In genomic region chr11:4022669-4023068, GRCh38 we compare ENCODE assay signal across 13 cellular contexts.
DNase-seq lines count a peak whose midpoint lies in the region; ATAC-seq and TF ChIP-seq lines count a peak whose summit lies in the region.
"Had no signal": no experiment of that assay in that cellular context is flagged by ENCODE, and none has a peak within 500 bp of the region (broad histone marks: within the 10 kb centered on the region; RNA-seq: fewer than 3 reads in every experiment).

No MANE protein-coding gene starts in this region.

- H3K4me3 ChIP-seq in PC-3 (ENCODE audit: low read length) = no peak overlapping the region
- H3K4me3 ChIP-seq: GM23338 had no signal

- H3K9me3 Mint-ChIP-seq in activated naive CD4-positive, alpha-beta T cell treated with anti-CD3 and anti-CD28 coated beads, Interleukin-2, amount 50 U/mL, for 24 hours = no peaks in the 10 kb centered on the region
- peaks cover 0 to 4% of the 10 kb centered on the region in 2 donors for H3K9me3 Mint-ChIP-seq in activated naive CD4-positive, alpha-beta T cell treated with anti-CD3 and anti-CD28 coated beads, Interleukin-2, amount 50 U/mL, for 72 hours
- H3K9me3 Mint-ChIP-seq in type B pancreatic cell = peaks cover 5% of the 10 kb centered on the region

- H3K27ac ChIP-seq in PC-3 (ENCODE audit: low read length) = no peak overlapping the region
- H3K27ac ChIP-seq in foreskin keratinocyte = no peak overlapping the region

- no peak overlapping the region for H3K9ac ChIP-seq in PC-3 (ENCODE audit: low read length)

- no peaks in the 10 kb centered on the region for H3K27me3 Mint-ChIP-seq in activated naive CD4-positive, alpha-beta T cell treated with anti-CD3 and anti-CD28 coated beads, Interleukin-2, amount 50 U/mL, for 24 hours
- H3K27me3 Mint-ChIP-seq in type B pancreatic cell = no peaks in the 10 kb centered on the region
- H3K27me3 Mint-ChIP-seq: B cell; CD4-positive, alpha-beta memory T cell had no signal

- peaks cover 44% of the 10 kb centered on the region for H3K4me1 Mint-ChIP-seq in activated naive CD4-positive, alpha-beta T cell treated with anti-CD3 and anti-CD28 coated beads, Interleukin-2, amount 50 U/mL, for 24 hours
- peaks cover 5% of the 10 kb centered on the region for H3K4me1 Mint-ChIP-seq in type B pancreatic cell (ENCODE audit: unreplicated experiment)
- H3K4me1 Mint-ChIP-seq: GM23338 had no signal

- POLR2A ChIA-PET in PC-3 (lab: Charles Lee; ENCODE audit: unreplicated experiment) = no interaction called here

- ATAC-seq in activated naive CD4-positive, alpha-beta T cell treated with anti-CD3 and anti-CD28 coated beads, Interleukin-2, amount 50 U/mL, for 72 hours = no peak
- ATAC-seq in PC-3 (no peak), foreskin keratinocyte (peak; percentile 15), HG02623 (IDR thresholded peaks at IDR 0.05; ENCODE audit: unreplicated experiment) (no peak)
- ATAC-seq: GM23338 had no signal

- no peak overlapping the region for H2AFZ ChIP-seq in PC-3 (ENCODE audit: low read length)
- H2AFZ ChIP-seq: GM23338 had no signal

- no peak for DNase-seq in activated naive CD4-positive, alpha-beta T cell treated with anti-CD3 and anti-CD28 coated beads, Interleukin-2, amount 50 U/mL, for 72 hours (ENCODE audit: low spot score in 2 of 2)
- DNase-seq in PC-3 (peak; percentile 3), foreskin keratinocyte (no peak), type B pancreatic cell (ENCODE audit: extremely low spot score, unreplicated experiment) (no peak), amniotic stem cell (lab: John Stamatoyannopoulos, UW) (no peak)
- DNase-seq: C1 segment of cervical spinal cord; CD4-positive, alpha-beta memory T cell; DMS79; H7 had no signal

- peak overlapping the region; percentile 63 for H3K27ac Mint-ChIP-seq in activated naive CD4-positive, alpha-beta T cell treated with anti-CD3 and anti-CD28 coated beads, Interleukin-2, amount 50 U/mL, for 24 hours
- no peak overlapping the region for H3K27ac Mint-ChIP-seq in activated naive CD4-positive, alpha-beta T cell treated with anti-CD3 and anti-CD28 coated beads, Interleukin-2, amount 50 U/mL, for 72 hours
- peak overlapping the region; percentile 42 for H3K27ac Mint-ChIP-seq in type B pancreatic cell
- H3K27ac Mint-ChIP-seq: B cell, GM23338 had no signal

- no peaks in the 10 kb centered on the region for H3F3A ChIP-seq in PC-3 (ENCODE audit: low read length, unreplicated experiment)

- H3K4me2 ChIP-seq in PC-3 (ENCODE audit: low read length) = no peak overlapping the region
- H3K4me2 ChIP-seq: GM23338 had no signal

- no peaks in the 10 kb centered on the region for H3K9me3 ChIP-seq in PC-3 (ENCODE audit: low read length)

- TF ChIP-seq CTCF in PC-3 (conservative IDR thresholded peaks at IDR 0.05; ENCODE audit: low read depth, low read length) (no peak), foreskin keratinocyte (conservative IDR thresholded peaks at IDR 0.05) (no peak), type B pancreatic cell (conservative IDR thresholded peaks at IDR 0.05) (no peak)

- no peaks in the 10 kb centered on the region for H4K20me1 ChIP-seq in PC-3 (ENCODE audit: low read length)

- peaks cover 37% of the 10 kb centered on the region for H3K36me3 Mint-ChIP-seq in activated naive CD4-positive, alpha-beta T cell treated with anti-CD3 and anti-CD28 coated beads, Interleukin-2, amount 50 U/mL, for 24 hours
- peaks cover 25 to 39% of the 10 kb centered on the region in 2 donors for H3K36me3 Mint-ChIP-seq in activated naive CD4-positive, alpha-beta T cell treated with anti-CD3 and anti-CD28 coated beads, Interleukin-2, amount 50 U/mL, for 72 hours
- peaks cover 29% of the 10 kb centered on the region for H3K36me3 Mint-ChIP-seq in type B pancreatic cell

- no peaks in the 10 kb centered on the region for H3K9me2 ChIP-seq in PC-3 (replicated peaks; ENCODE audit: low read length)

- no peaks in the 10 kb centered on the region for H3K79me2 ChIP-seq in PC-3 (ENCODE audit: low read length)

- intact Hi-C loops in PC-3 (cut with micrococcal nuclease) = no loop called here

- CTCF ChIA-PET in PC-3 (lab: Charles Lee) = no interaction called here

- H3K4me3 Mint-ChIP-seq in activated naive CD4-positive, alpha-beta T cell treated with anti-CD3 and anti-CD28 coated beads, Interleukin-2, amount 50 U/mL, for 24 hours = no peak overlapping the region
- no peak overlapping the region for H3K4me3 Mint-ChIP-seq in type B pancreatic cell
- H3K4me3 Mint-ChIP-seq: B cell; CD4-positive, alpha-beta memory T cell; GM23338 had no signal

- peaks cover 5% of the 10 kb centered on the region; the same call in 1 of the 2 replicates for H3K36me3 ChIP-seq in PC-3 (ENCODE audit: low read depth, low read length)

- no peaks in the 10 kb centered on the region for H3K27me3 ChIP-seq in PC-3 (ENCODE audit: low read length)
- H3K27me3 ChIP-seq in foreskin keratinocyte = no peaks in the 10 kb centered on the region

- BruUV-seq in PC-3 (replicated peaks; lab: Mats Ljungman, UMichigan) = no TSS peak

- H3K4me1 ChIP-seq in PC-3 (ENCODE audit: insufficient read depth, low read length) (no peaks in the 10 kb centered on the region), foreskin keratinocyte (no peaks in the 10 kb centered on the region)

Comparison
In these comparisons a context has a peak if more than half of its experiments do, and no peak if none do; other contexts are left out.
1. H3K27ac Mint-ChIP-seq: peak in activated naive CD4-positive, alpha-beta T cell treated with anti-CD3 and anti-CD28 coated beads, Interleukin-2, amount 50 U/mL, for 24 hours (single experiment) and type B pancreatic cell (single experiment); none in activated naive CD4-positive, alpha-beta T cell treated with anti-CD3 and anti-CD28 coated beads, Interleukin-2, amount 50 U/mL, for 72 hours (0 of 2).